Comparison of ENCODE assay signal across 9 cellular contexts in the genomic region with DNA sequence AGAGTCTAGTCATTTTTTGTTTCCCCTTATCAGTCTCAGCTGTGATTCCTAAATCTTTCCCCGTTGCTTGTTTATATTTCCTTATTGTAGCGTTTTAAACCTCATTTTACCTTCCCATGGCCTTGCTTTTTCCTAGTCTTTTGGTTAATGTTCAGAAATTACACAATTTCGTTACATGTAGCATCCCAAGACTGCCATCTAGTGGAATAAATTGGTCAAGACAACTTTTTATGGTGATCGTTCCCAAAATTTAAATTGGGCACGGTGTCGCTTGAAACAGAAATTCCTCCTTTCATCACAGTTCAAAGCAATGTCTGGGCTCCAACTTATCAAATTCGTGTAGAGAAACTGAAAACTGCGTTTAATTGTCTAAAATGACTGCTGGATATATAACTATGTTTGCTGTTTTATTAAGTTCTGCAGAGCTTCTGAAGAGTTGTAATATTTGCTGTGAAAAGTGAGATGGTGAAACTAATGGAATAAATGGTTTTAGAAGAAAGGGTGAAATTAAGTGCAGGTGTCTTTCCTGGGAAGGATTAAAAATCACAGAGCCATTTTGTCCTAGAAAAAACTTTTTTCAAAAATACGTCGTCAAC.
A peak's percentile ranks its signal among the peaks of the same experiment; 100 is the strongest.
DNase-seq lines count a peak whose midpoint lies in the region; ATAC-seq and TF ChIP-seq lines count a peak whose summit lies in the region.
"Had no signal": no experiment of that assay in that cellular context is flagged by ENCODE, and none has a peak within 500 bp of the region (broad histone marks: within the 10 kb centered on the region; RNA-seq: fewer than 3 reads in every experiment).

No MANE protein-coding gene starts in this region.

- TF ChIP-seq POLR2A in right lobe of liver (IDR thresholded peaks at IDR 0.05): no peak

- H3K4me3 ChIP-seq in HFF-Myc (replicated peaks; ENCODE audit: low read depth, low read length) (no peak overlapping the region), brain microvascular endothelial cell (ENCODE audit: low read depth, low read length) (no peak overlapping the region), right lobe of liver (no peak overlapping the region)
- H3K4me3 ChIP-seq: BLaER1 had no signal

- DNase-seq in DMS79 treated with DMSO at 0.1 percent for 48 hours (lab: John Stamatoyannopoulos, UW): peak; percentile 62
- DNase-seq in DMS79 (lab: John Stamatoyannopoulos, UW): no peak
- peak; percentile 27 for DNase-seq in HFF-Myc (ENCODE audit: extremely low read depth, low read depth)
- DNase-seq in NCI-H460 (ENCODE audit: extremely low read depth, low read depth): peak; percentile 59
- peak; percentile 14 for DNase-seq in brain microvascular endothelial cell
- DNase-seq in right lobe of liver: no peak
- DNase-seq in activated T-cell treated with anti-CD3 and anti-CD28 coated beads, Interleukin-2, amount 50 U/mL, for 48 hours: no peak

- no peaks in the 10 kb centered on the region for H3K9me3 ChIP-seq in right lobe of liver
- H3K9me3 ChIP-seq: BLaER1 had no signal

- no peaks in the 10 kb centered on the region for H3K36me3 ChIP-seq in brain microvascular endothelial cell (replicated peaks)
- no peaks in the 10 kb centered on the region for H3K36me3 ChIP-seq in right lobe of liver
- H3K36me3 ChIP-seq: BLaER1 had no signal

- peak; percentile 69 to 90 (median 86) for ATAC-seq in right lobe of liver
- ATAC-seq in GM19463 (IDR thresholded peaks at IDR 0.05; ENCODE audit: unreplicated experiment): no peak

- no peak overlapping the region for H3K27ac ChIP-seq in brain microvascular endothelial cell
- H3K27ac ChIP-seq in right lobe of liver: no peak overlapping the region
- H3K27ac ChIP-seq: BLaER1 had no signal

- peak; percentile 51 for TF ChIP-seq CTCF in HFF-Myc (IDR thresholded peaks at IDR 0.05; ENCODE audit: low read depth, low read length, missing control alignments)
- peak; percentile 58 for TF ChIP-seq CTCF in brain microvascular endothelial cell (IDR thresholded peaks at IDR 0.05; ENCODE audit: low read depth, low read length, missing control alignments)
- peak; percentile 67 to 82 (median 75) for TF ChIP-seq CTCF in right lobe of liver (IDR thresholded peaks at IDR 0.05)

- H3K27me3 ChIP-seq in brain microvascular endothelial cell (replicated peaks) (no peaks in the 10 kb centered on the region), right lobe of liver (no peaks in the 10 kb centered on the region)
- H3K27me3 ChIP-seq: BLaER1 had no signal

- H3K4me1 ChIP-seq in right lobe of liver: peaks cover 0 to 6% (median 0%) of the 10 kb centered on the region in 4 donors
- H3K4me1 ChIP-seq: BLaER1 had no signal

- intact Hi-C loops in right lobe of liver (cut with DNase I): no loop called here

- in situ Hi-C loops in brain microvascular endothelial cell (cut with HindIII; ENCODE audit: low pct_ligation_motif_present, low sequenced_read_pairs): no loop called here

- 19% methylated on average over 10 of the region's 10 CpGs for WGBS in right lobe of liver (ENCODE audit: insufficient coverage, low coverage, low lambda C conversion rate, missing lambda C conversion rate)

Comparison
In these comparisons a context has a peak if more than half of its experiments do, and no peak if none do; other contexts are left out.
1. DNase-seq: peak in DMS79 treated with DMSO at 0.1 percent for 48 hours (single experiment), HFF-Myc (single experiment), NCI-H460 (single experiment) and brain microvascular endothelial cell (single experiment); none in DMS79 (single experiment), right lobe of liver (0 of 3) and activated T-cell treated with anti-CD3 and anti-CD28 coated beads, Interleukin-2, amount 50 U/mL, for 48 hours (0 of 2).
2. Peak in every context shown above with its lines, with median percentiles within 50 percentile points of each other: CTCF ChIP-seq.